In genomic region chr7:19284596-19285300, GRCh38 we compare ENCODE assay signal across 1 cellular context.
A peak's percentile ranks its signal among the peaks of the same experiment; 100 is the strongest.
TF ChIP-seq lines count a peak whose summit lies in the region.

No MANE protein-coding gene starts in this region.

TF ChIP-seq in IMR-90, 13 proteins besides CTCF, POLR2A, EP300 and RAD21:
- no peak for TF ChIP-seq MAFK (IDR thresholded peaks at IDR 0.05; ENCODE audit: low read depth, low read length)
- peak; percentile 70 for TF ChIP-seq CEBPB (IDR thresholded peaks at IDR 0.05; ENCODE audit: low read depth, low read length)
- no peak for TF ChIP-seq RCOR1 (IDR thresholded peaks at IDR 0.05; ENCODE audit: insufficient replicate concordance, low read length)
- TF ChIP-seq USF2 (IDR thresholded peaks at IDR 0.05; ENCODE audit: low read depth, low read length): peak; percentile 57; the same call in 1 of the 2 replicates
